In genomic region chr1:59697138-59697811, GRCh38 we compare ENCODE assay signal across 8 cellular contexts.
DNase-seq lines count a peak whose midpoint lies in the region; ATAC-seq and TF ChIP-seq lines count a peak whose summit lies in the region.

No MANE protein-coding gene starts in this region.

- H3K4me3 Mint-ChIP-seq in activated B cell treated with CpG ODN at 0.5 μM for 24 hours (peak overlapping the region; percentile 68), nephron (peak overlapping the region in 2 of 3 experiments; percentile 4 to 38)

- H3K27me3 Mint-ChIP-seq in activated B cell treated with CpG ODN at 0.5 μM for 24 hours, result no peaks in the 10 kb centered on the region
- H3K27me3 Mint-ChIP-seq in nephron (ENCODE audit: low read depth), result no peaks in the 10 kb centered on the region

- peaks cover 41% of the 10 kb centered on the region for H3K4me1 Mint-ChIP-seq in activated B cell treated with CpG ODN at 0.5 μM for 24 hours
- peaks cover 53% of the 10 kb centered on the region for H3K4me1 Mint-ChIP-seq in nephron

- CTCF ChIA-PET in activated B cell treated with CpG ODN at 0.5 μM for 24 hours (lab: Charles Lee), result interaction anchor here (0.7 to 6.0 kb wide), 7 partner anchors 8 to 1182 kb away, joined by 3 to 97 read pairs (median 12); partner anchors contain the start of gene JUN

- ATAC-seq in GM18511 (IDR thresholded peaks at IDR 0.05; ENCODE audit: unreplicated experiment) (peak; percentile 80), HG03097 (IDR thresholded peaks at IDR 0.05; ENCODE audit: low FRiP score, unreplicated experiment) (peak; percentile 45), activated B cell treated with CpG ODN at 0.5 μM for 24 hours (ENCODE audit: low read depth) (peak; percentile 44)

- H3K9me3 Mint-ChIP-seq in activated B cell treated with CpG ODN at 0.5 μM for 24 hours, result no peaks in the 10 kb centered on the region
- no peaks in the 10 kb centered on the region for H3K9me3 Mint-ChIP-seq in nephron

- POLR2A ChIA-PET in activated B cell treated with CpG ODN at 0.5 μM for 24 hours (lab: Charles Lee), result interaction anchor here (0.7 to 2.4 kb wide), 5 partner anchors 405 to 914 kb away, joined by 4 to 15 read pairs (median 10); partner anchors contain the start of gene JUN

- intact Hi-C loops in activated B cell treated with CpG ODN at 0.5 μM for 24 hours (cut with micrococcal nuclease), result loop anchor here (1.0 to 10.0 kb wide), 7 partner anchors 136 to 1040 kb away; no protein-coding TSS in a partner anchor

- TF ChIP-seq CTCF in activated B cell treated with CpG ODN at 0.5 μM for 24 hours (IDR thresholded peaks at IDR 0.05) (no peak), nephron (IDR thresholded peaks at IDR 0.05; ENCODE audit: unreplicated experiment in 3 of 3) (no peak), GM10266 (IDR thresholded peaks at IDR 0.05; ENCODE audit: control insufficient read depth, insufficient read depth, low read depth, missing control alignments) (no peak)

- DNase-seq in activated B cell treated with CpG ODN at 0.5 μM for 24 hours (no peak), NCI-H1048 (lab: John Stamatoyannopoulos, UW) (no peak), NCI-H2227 treated with DMSO at 0.1 percent for 48 hours (lab: John Stamatoyannopoulos, UW) (no peak), GM10266 (ENCODE audit: extremely low spot score) (no peak), glomerular visceral epithelial cell (ENCODE audit: extremely low spot score) (no peak)

- H3K27ac Mint-ChIP-seq in activated B cell treated with CpG ODN at 0.5 μM for 24 hours (peak overlapping the region; percentile 60), nephron (peak overlapping the region; percentile 71 to 89 (median 79))

- H3K36me3 Mint-ChIP-seq in activated B cell treated with CpG ODN at 0.5 μM for 24 hours (ENCODE audit: low read depth) (no peaks in the 10 kb centered on the region), nephron (ENCODE audit: low read depth) (peaks cover 5% of the 10 kb centered on the region)
